17 cellular contexts compared by ENCODE assay signal in genomic region chr11:645536-645935, GRCh38. TPM values are rescaled to one million over a fixed set of nuclear protein-coding genes. Genes with fewer than 3 reads are reported as not detected.
DNase-seq lines count a peak whose midpoint lies in the region; ATAC-seq, FAIRE-seq and TF ChIP-seq lines count a peak whose summit lies in the region.
"Had no signal": no experiment of that assay in that cellular context is flagged by ENCODE, and none has a peak within 500 bp of the region (broad histone marks: within the 10 kb centered on the region; RNA-seq: fewer than 3 reads in every experiment).

No MANE protein-coding gene starts in this region.

- TF ChIP-seq CTCF in GM12865 (IDR thresholded peaks at IDR 0.05; ENCODE audit: insufficient read depth, low read depth, low read length, missing control alignments) (no peak), KMS-11 (conservative IDR thresholded peaks at IDR 0.05; ENCODE audit: low read depth, low read length) (no peak), GM12878 (IDR thresholded peaks at IDR 0.05 in 2 of 3, conservative IDR thresholded peaks at IDR 0.05 in 1 of 3; ENCODE audit: control insufficient read depth in 2 of 3, extremely low read depth in 1 of 3, insufficient read depth in 1 of 3, low read depth in 3 of 3, low read length in 3 of 3) (no peak), suprapubic skin (IDR thresholded peaks at IDR 0.05) (no peak)

- POLR2A ChIA-PET in GM12878 (lab: Charles Lee): interaction anchor here (0.7 to 0.8 kb wide), 2 partner anchors 99 to 130 kb away, joined by 3 read pairs; no protein-coding TSS in a partner anchor

- H3K79me2 ChIP-seq in KMS-11 (ENCODE audit: insufficient read depth, low read depth): no peaks in the 10 kb centered on the region
- no peaks in the 10 kb centered on the region for H3K79me2 ChIP-seq in GM12878 (ENCODE audit: control insufficient read depth, insufficient read depth, low read length)

- no peak for TF ChIP-seq RAD21 in GM12878 (IDR thresholded peaks at IDR 0.05; ENCODE audit: insufficient read depth, low read depth, low read length)

- TF ChIP-seq EP300 in GM12878 (IDR thresholded peaks at IDR 0.05; ENCODE audit: borderline replicate concordance in 1 of 2, control insufficient read depth in 1 of 2, low read depth in 2 of 2, low read length in 2 of 2) (no peak), suprapubic skin (IDR thresholded peaks at IDR 0.05) (no peak)

- BruUV-seq in GM12878 (replicated peaks; lab: Mats Ljungman, UMichigan): no TSS peak

- H3K4me1 ChIP-seq in KMS-11 (ENCODE audit: low read depth, poor library complexity, severe bottlenecking) (peaks cover 49% of the 10 kb centered on the region), GM12878 (ENCODE audit: control insufficient read depth, insufficient read depth, low read length) (peaks cover 13% of the 10 kb centered on the region), suprapubic skin (no peaks in the 10 kb centered on the region)

- H4K20me1 ChIP-seq in KMS-11 (ENCODE audit: insufficient read depth): no peaks in the 10 kb centered on the region
- H4K20me1 ChIP-seq in GM12878 (ENCODE audit: control insufficient read depth, insufficient read depth): no peaks in the 10 kb centered on the region

- H3K9me3 ChIP-seq in GM12878 (replicated peaks; ENCODE audit: control insufficient read depth, insufficient read depth, low read length) (no peaks in the 10 kb centered on the region), suprapubic skin (no peaks in the 10 kb centered on the region)

- H3K9ac ChIP-seq in KMS-11 (no peak overlapping the region; the same call in 1 of the 2 replicates), GM12878 (ENCODE audit: control insufficient read depth, insufficient read depth, low read length) (no peak overlapping the region)
- H3K9ac ChIP-seq: GM23248 had no signal

- DNase-seq in GM12865 (ENCODE audit: low read depth): peak; percentile 56
- DNase-seq in GM12878 (ENCODE audit: low read depth, low spot score): no peak
- DNase-seq in posterior vena cava (ENCODE audit: low spot score): peak; percentile 56
- no peak for DNase-seq in DMS79 treated with DMSO at 0.1 percent for 48 hours (lab: John Stamatoyannopoulos, UW)
- no peak for DNase-seq in mucosa of gallbladder (ENCODE audit: low spot score)
- no peak for DNase-seq in suprapubic skin (ENCODE audit: low spot score in 2 of 2)
- DNase-seq: EL, GM23248, NCI-H1048, OCI-M1 had no signal

- CTCF ChIA-PET in GM12878 (lab: Yijun Ruan, JAX): no interaction called here

- H3K27me3 ChIP-seq in KMS-11 (ENCODE audit: insufficient read depth, low read depth) (no peaks in the 10 kb centered on the region), GM12878 (replicated peaks in 1 of 2; ENCODE audit: control insufficient read depth in 2 of 2, insufficient read depth in 2 of 2, low read length in 1 of 2) (no peaks in the 10 kb centered on the region), suprapubic skin (no peaks in the 10 kb centered on the region)

- RAD21 ChIA-PET in GM12878 (lab: Charles Lee; ENCODE audit: unreplicated experiment): no interaction called here

- WGBS in GM12878 (ENCODE audit: insufficient coverage, insufficient replicate concordance, low lambda C conversion rate, missing lambda C conversion rate): 72% methylated on average over 16 of the region's 16 CpGs
- 88% methylated on average over 16 of the region's 16 CpGs for WGBS in suprapubic skin

- H2AFZ ChIP-seq in KMS-11 (ENCODE audit: low read depth) (no peak overlapping the region), GM12878 (ENCODE audit: control insufficient read depth, low read depth, low read length) (no peak overlapping the region)
- H2AFZ ChIP-seq: GM23248 had no signal

- SMC1A ChIA-PET in GM12878 (lab: Charles Lee; ENCODE audit: uncharacterized antibody, unreplicated experiment): no interaction called here

- peak overlapping the region; percentile 83 for H3K27ac ChIP-seq in KMS-11
- H3K27ac ChIP-seq in GM12878 (ENCODE audit: control insufficient read depth, insufficient read depth): peak overlapping the region; percentile 42
- no peak overlapping the region for H3K27ac ChIP-seq in suprapubic skin
- H3K27ac ChIP-seq: GM23248, HL-60 had no signal

- no peak overlapping the region for H3K4me3 ChIP-seq in GM12865 (ENCODE audit: low read depth, low read length)
- no peak overlapping the region for H3K4me3 ChIP-seq in KMS-11 (IDR thresholded peaks at IDR 0.05; ENCODE audit: insufficient read depth, low read depth, low read length)
- no peak overlapping the region for H3K4me3 ChIP-seq in GM12878
- H3K4me3 ChIP-seq in suprapubic skin: no peak overlapping the region
- H3K4me3 ChIP-seq: GM23248 had no signal

- ATAC-seq in GM12878: peak; percentile 73

- intact Hi-C loops in GM12878 (cut with micrococcal nuclease; ENCODE audit: unreplicated experiment): no loop called here
- intact Hi-C loops in posterior vena cava (cut with DNase I): no loop called here

- TF ChIP-seq POLR2A in GM12878 (IDR thresholded peaks at IDR 0.05; ENCODE audit: low read depth, low read length): peak; percentile 46; the same call in 1 of the 2 replicates
- no peak for TF ChIP-seq POLR2A in suprapubic skin (IDR thresholded peaks at IDR 0.05)

- peak overlapping the region; percentile 67 for H3K4me2 ChIP-seq in KMS-11
- peak overlapping the region; percentile 11 for H3K4me2 ChIP-seq in GM12878 (ENCODE audit: control insufficient read depth, insufficient read depth)

- in situ Hi-C loops in GM12878 (cut with MboI): no loop called here

- FAIRE-seq in GM12878 (lab: Jason Lieb, UNC): peak; percentile 57
- FAIRE-seq: GM18507 had no signal

- H3K36me3 ChIP-seq in KMS-11 (ENCODE audit: insufficient read depth) (no peaks in the 10 kb centered on the region), GM12878 (ENCODE audit: control insufficient read depth in 2 of 2, insufficient read depth in 2 of 2, low read length in 1 of 2) (peaks cover 2 to 3% of the 10 kb centered on the region in 2 experiments; a peak in 3 of 4 replicates), suprapubic skin (peaks cover 23% of the 10 kb centered on the region)

RNA-seq across cellular contexts. Expression of gene DRD4, which starts 8.5 kb away (rescaled TPM):
- 0.37 and 0.40 TPM in 2 replicates for total RNA-seq in GM12878 (2013; cell fraction: nucleolus; rRNA removed)
- not detected in 2 replicates for total RNA-seq in GM12878 (2014; rRNA removed)
- total RNA-seq in GM12878 (2014; rRNA removed; fragmentation: Illumina TruSeq; extraction: Trizol): not detected in 2 replicates
- 0.24 TPM in 1 of 2 replicates, not detected in the other for total RNA-seq in GM12878 (2021)
- polyA plus RNA-seq in GM12878 (2011; ENCODE audit: low read depth): not detected
- polyA plus RNA-seq in GM12878 (2011; rRNA removed): not detected in 2 replicates
- not detected in 2 replicates for polyA plus RNA-seq in GM12878 (2011; cell fraction: cytosol; rRNA removed)
- polyA plus RNA-seq in GM12878 (2011; cell fraction: nucleus; rRNA removed): 0.07 and 0.12 TPM in 2 replicates
- polyA plus RNA-seq in GM12878 (2012): 0.08 and 0.26 TPM in 2 replicates
- polyA plus RNA-seq in GM12878 (2014; fragmentation: Illumina TruSeq; extraction: Trizol): not detected in 2 replicates
- polyA plus RNA-seq in GM12878 (2014; fragmentation: Nextera tagmentation; extraction: Ambion mirVana): not detected
- polyA plus RNA-seq in GM12878 (2014; rRNA removed): not detected in 2 replicates
- not detected for polyA plus RNA-seq in GM12878 (2016; fragmentation: Nextera tagmentation; extraction: Ambion mirVana)
- not detected in 2 replicates for polyA minus RNA-seq in GM12878 (2011; rRNA and poly(A)+ RNA removed)
- not detected in 2 replicates for polyA minus RNA-seq in GM12878 (2011; cell fraction: cytosol; rRNA and poly(A)+ RNA removed)
- polyA minus RNA-seq in GM12878 (2011; cell fraction: nucleus; rRNA and poly(A)+ RNA removed): 0.29 TPM in 1 of 2 replicates, not detected in the other
- under 1 TPM; 0.48 to 0.51 TPM for total RNA-seq in posterior vena cava
- total RNA-seq in mucosa of gallbladder: 2.6 TPM
- 1 to 10 TPM in 1 of 4 donors, under 1 TPM in 1, not detected in 2; 0.97 to 1.2 TPM for total RNA-seq in suprapubic skin
- total RNA-seq: GM23248, SK-MEL-5 had no signal
- polyA plus RNA-seq: BJ, GM23248 had no signal

RNA-seq across cellular contexts. Expression of gene SCT, which starts 18.6 kb away (rescaled TPM):
- not detected in 2 replicates for total RNA-seq in GM12878 (2013; cell fraction: nucleolus; rRNA removed)
- total RNA-seq in GM12878 (2014; rRNA removed): not detected in 2 replicates
- total RNA-seq in GM12878 (2014; rRNA removed; fragmentation: Illumina TruSeq; extraction: Trizol): not detected in 2 replicates
- total RNA-seq in GM12878 (2021): not detected in 2 replicates
- not detected for polyA plus RNA-seq in GM12878 (2011; ENCODE audit: low read depth)
- not detected in 2 replicates for polyA plus RNA-seq in GM12878 (2011; rRNA removed)
- polyA plus RNA-seq in GM12878 (2011; cell fraction: cytosol; rRNA removed): not detected in 2 replicates
- polyA plus RNA-seq in GM12878 (2011; cell fraction: nucleus; rRNA removed): not detected in 2 replicates
- not detected in 2 replicates for polyA plus RNA-seq in GM12878 (2012)
- polyA plus RNA-seq in GM12878 (2014; fragmentation: Illumina TruSeq; extraction: Trizol): not detected in 2 replicates
- not detected for polyA plus RNA-seq in GM12878 (2014; fragmentation: Nextera tagmentation; extraction: Ambion mirVana)
- polyA plus RNA-seq in GM12878 (2014; rRNA removed): not detected in 2 replicates
- not detected for polyA plus RNA-seq in GM12878 (2016; fragmentation: Nextera tagmentation; extraction: Ambion mirVana)
- not detected in 2 replicates for polyA minus RNA-seq in GM12878 (2011; rRNA and poly(A)+ RNA removed)
- not detected in 2 replicates for polyA minus RNA-seq in GM12878 (2011; cell fraction: cytosol; rRNA and poly(A)+ RNA removed)
- polyA minus RNA-seq in GM12878 (2011; cell fraction: nucleus; rRNA and poly(A)+ RNA removed): not detected in 2 replicates
- total RNA-seq in posterior vena cava: not detected
- total RNA-seq in mucosa of gallbladder: not detected
- total RNA-seq in suprapubic skin: not detected
- total RNA-seq: GM23248, NCI-H460, SK-MEL-5 had no signal
- polyA plus RNA-seq: AG04450, BJ, GM23248 had no signal

RNA-seq across cellular contexts. Expression of gene CDHR5, which starts 20.8 kb away (rescaled TPM):
- not detected in 2 replicates for total RNA-seq in GM12878 (2013; cell fraction: nucleolus; rRNA removed)
- total RNA-seq in GM12878 (2014; rRNA removed) (0.05 TPM in 1 of 2 replicates, not detected in the other), GM12878 (2014; rRNA removed; fragmentation: Illumina TruSeq; extraction: Trizol) (not detected in 2 replicates), GM12878 (2021) (0.40 TPM in 1 of 2 replicates, not detected in the other), posterior vena cava (under 1 TPM in 1 of 2 donors, not detected in 1; 0.10 TPM), mucosa of gallbladder (89.6 TPM), suprapubic skin (1 to 10 TPM in 1 of 4 donors, under 1 TPM in 1, not detected in 2; 0.53 to 1.1 TPM)
- not detected for polyA plus RNA-seq in GM12878 (2011; ENCODE audit: low read depth)
- polyA plus RNA-seq in GM12878 (2011; rRNA removed) (not detected in 2 replicates), GM12878 (2014; fragmentation: Illumina TruSeq; extraction: Trizol) (not detected in 2 replicates), GM12878 (2014; fragmentation: Nextera tagmentation; extraction: Ambion mirVana) (not detected), GM12878 (2014; rRNA removed) (0.06 TPM in 1 of 2 replicates, not detected in the other), GM12878 (2016; fragmentation: Nextera tagmentation; extraction: Ambion mirVana) (not detected)
- polyA plus RNA-seq in GM12878 (2011; cell fraction: cytosol; rRNA removed): not detected in 2 replicates
- polyA plus RNA-seq in GM12878 (2011; cell fraction: nucleus; rRNA removed): not detected in 2 replicates
- polyA plus RNA-seq in GM12878 (2012): 0.11 and 0.19 TPM in 2 replicates
- not detected in 2 replicates for polyA minus RNA-seq in GM12878 (2011; rRNA and poly(A)+ RNA removed)
- not detected in 2 replicates for polyA minus RNA-seq in GM12878 (2011; cell fraction: cytosol; rRNA and poly(A)+ RNA removed)
- polyA minus RNA-seq in GM12878 (2011; cell fraction: nucleus; rRNA and poly(A)+ RNA removed): not detected in 2 replicates
- total RNA-seq: GM23248, SK-MEL-5 had no signal
- polyA plus RNA-seq: AG04450, BJ, GM23248 had no signal

RNA-seq across cellular contexts. Expression of gene IRF7, which starts 29.8 kb away (rescaled TPM):
- total RNA-seq in GM12878 (2013; cell fraction: nucleolus; rRNA removed): 129 and 153 TPM in 2 replicates
- total RNA-seq in GM12878 (2014; rRNA removed) (119 and 141 TPM in 2 replicates), GM12878 (2014; rRNA removed; fragmentation: Illumina TruSeq; extraction: Trizol) (24.3 and 24.4 TPM in 2 replicates), GM12878 (2021) (115 and 116 TPM in 2 replicates), posterior vena cava (10 to 100 TPM; 10.3 to 16.4 TPM), mucosa of gallbladder (54.0 TPM), suprapubic skin (10 to 100 TPM; 20.9 to 34.0 (median 26.6) TPM)
- 17.8 TPM for polyA plus RNA-seq in GM12878 (2011; ENCODE audit: low read depth)
- polyA plus RNA-seq in GM12878 (2011; rRNA removed) (22.0 and 65.3 TPM in 2 replicates), GM12878 (2014; fragmentation: Illumina TruSeq; extraction: Trizol) (0.71 and 8.1 TPM in 2 replicates), GM12878 (2014; fragmentation: Nextera tagmentation; extraction: Ambion mirVana) (10 to 100 TPM in 1 of 2 experiments, 1 to 10 TPM in 1; 4.4 to 26.4 TPM), GM12878 (2014; rRNA removed) (129 and 142 TPM in 2 replicates), GM12878 (2016; fragmentation: Nextera tagmentation; extraction: Ambion mirVana) (10 to 100 TPM; 69.9 to 88.5 TPM)
- 83.0 and 157 TPM in 2 replicates for polyA plus RNA-seq in GM12878 (2011; cell fraction: cytosol; rRNA removed)
- polyA plus RNA-seq in GM12878 (2011; cell fraction: nucleus; rRNA removed): 623 and 683 TPM in 2 replicates
- 112 and 138 TPM in 2 replicates for polyA plus RNA-seq in GM12878 (2012)
- 50.5 and 146 TPM in 2 replicates for polyA minus RNA-seq in GM12878 (2011; rRNA and poly(A)+ RNA removed)
- polyA minus RNA-seq in GM12878 (2011; cell fraction: cytosol; rRNA and poly(A)+ RNA removed): 62.5 and 71.1 TPM in 2 replicates
- polyA minus RNA-seq in GM12878 (2011; cell fraction: nucleus; rRNA and poly(A)+ RNA removed): 201 and 259 TPM in 2 replicates

RNA-seq across cellular contexts. Expression of gene DEAF1, which starts 49.5 kb away (rescaled TPM):
- total RNA-seq in GM12878 (2013; cell fraction: nucleolus; rRNA removed): 64.8 and 65.6 TPM in 2 replicates
- total RNA-seq in GM12878 (2014; rRNA removed) (47.6 and 48.6 TPM in 2 replicates), GM12878 (2014; rRNA removed; fragmentation: Illumina TruSeq; extraction: Trizol) (21.2 and 23.0 TPM in 2 replicates), GM12878 (2021) (51.3 and 57.1 TPM in 2 replicates), posterior vena cava (10 to 100 TPM; 22.9 to 25.5 TPM), mucosa of gallbladder (45.0 TPM), suprapubic skin (10 to 100 TPM; 37.0 to 60.6 (median 43.7) TPM)
- 7.2 TPM for polyA plus RNA-seq in GM12878 (2011; ENCODE audit: low read depth)
- polyA plus RNA-seq in GM12878 (2011; rRNA removed) (10.2 and 21.6 TPM in 2 replicates), GM12878 (2014; fragmentation: Illumina TruSeq; extraction: Trizol) (4.4 and 17.1 TPM in 2 replicates), GM12878 (2014; fragmentation: Nextera tagmentation; extraction: Ambion mirVana) (1 to 10 TPM in 1 of 2 experiments, under 1 TPM in 1; 0.68 to 5.5 TPM), GM12878 (2014; rRNA removed) (43.7 and 51.5 TPM in 2 replicates), GM12878 (2016; fragmentation: Nextera tagmentation; extraction: Ambion mirVana) (10 to 100 TPM; 28.8 to 41.0 TPM)
- polyA plus RNA-seq in GM12878 (2011; cell fraction: cytosol; rRNA removed): 37.2 and 47.3 TPM in 2 replicates
- polyA plus RNA-seq in GM12878 (2011; cell fraction: nucleus; rRNA removed): 31.1 and 35.9 TPM in 2 replicates
- 23.4 and 29.5 TPM in 2 replicates for polyA plus RNA-seq in GM12878 (2012)
- polyA minus RNA-seq in GM12878 (2011; rRNA and poly(A)+ RNA removed): 18.2 and 35.1 TPM in 2 replicates
- 21.3 and 22.6 TPM in 2 replicates for polyA minus RNA-seq in GM12878 (2011; cell fraction: cytosol; rRNA and poly(A)+ RNA removed)
- polyA minus RNA-seq in GM12878 (2011; cell fraction: nucleus; rRNA and poly(A)+ RNA removed): 10.5 and 23.0 TPM in 2 replicates

Comparison
In these comparisons a context has a peak if more than half of its experiments do, and no peak if none do; other contexts are left out.
1. DNase-seq: peak in GM12865 (single experiment) and posterior vena cava (single experiment); none in GM12878 (single experiment), DMS79 treated with DMSO at 0.1 percent for 48 hours (single experiment), mucosa of gallbladder (single experiment) and suprapubic skin (0 of 2).
2. RNA of gene CDHR5, which starts 20.8 kb away (total RNA-seq): 89.6 TPM in mucosa of gallbladder (single experiment); 0.53 to 1.1 TPM in suprapubic skin, 0.10 TPM in posterior vena cava and 0.05 to 0.40 TPM in GM12878; every median in the first group is over 10 times any median in the second.